ENCODE assay signal across 29 cellular contexts in the genomic region with DNA sequence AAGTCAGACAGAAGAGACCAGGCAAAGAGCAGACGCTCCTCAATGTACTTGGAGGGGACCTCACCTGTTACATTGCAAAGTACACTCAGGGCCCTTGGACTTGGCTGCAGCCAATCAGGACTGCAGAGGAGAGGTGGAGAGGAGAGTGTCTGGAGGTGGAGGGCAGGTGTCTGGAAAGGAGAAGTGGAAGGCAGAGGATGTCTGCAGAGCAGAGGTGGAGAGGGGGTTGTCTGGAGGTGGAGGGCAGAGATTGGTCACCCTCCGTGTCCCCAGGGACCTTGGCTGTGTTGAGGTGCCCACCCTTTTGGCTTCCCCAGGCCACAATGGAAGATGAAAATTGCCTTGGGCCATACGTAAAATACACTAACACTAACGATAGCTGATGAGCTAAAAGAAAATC.
"Had no signal": no experiment of that assay in that cellular context is flagged by ENCODE, and none has a peak within 500 bp of the region (broad histone marks: within the 10 kb centered on the region; RNA-seq: fewer than 3 reads in every experiment).

No MANE protein-coding gene starts in this region.

- H3K9me3 ChIP-seq: neutrophil, ovary, psoas muscle, right lobe of liver, sigmoid colon, stomach, thoracic aorta, thyroid gland, upper lobe of left lung, vagina had no signal

- H3K27me3 ChIP-seq: neural progenitor cell, neutrophil, ovary, right lobe of liver, sigmoid colon, thyroid gland, tibial nerve, upper lobe of left lung, vagina had no signal

- H3K4me1 ChIP-seq: neural progenitor cell, parathyroid adenoma, psoas muscle, right lobe of liver, sigmoid colon, stomach, thyroid gland, tibial nerve, upper lobe of left lung, vagina had no signal

- H3K36me3 Mint-ChIP-seq: natural killer cell; neural progenitor cell; stimulated activated effector memory CD8-positive, alpha-beta T cell treated with anti-CD3 and anti-CD28 coated beads, Interleukin-12 subunit alpha, Interleukin-12 subunit beta, amount 100 ng/mL, for 72 hours; stimulated activated naive B cell treated with anti-CD40 and anti-IgM and Interleukin-4, amounts not matched to agents 10 μg/mL and 1 μg/mL and 100 μg/mL, for 72 hours had no signal

- H3K9ac ChIP-seq: neural progenitor cell, parathyroid adenoma had no signal

- H3K9me3 Mint-ChIP-seq: nephron, neural progenitor cell had no signal

- H3K4me1 Mint-ChIP-seq: natural killer cell; stimulated activated effector memory CD8-positive, alpha-beta T cell treated with anti-CD3 and anti-CD28 coated beads, Interleukin-12 subunit alpha, Interleukin-12 subunit beta, amount 100 ng/mL, for 72 hours; stimulated activated naive B cell treated with anti-CD40 and anti-IgM and Interleukin-4, amounts not matched to agents 10 μg/mL and 1 μg/mL and 100 μg/mL, for 72 hours had no signal

- H3K27ac ChIP-seq: neural progenitor cell, neutrophil, ovary, parathyroid adenoma, psoas muscle, right lobe of liver, sigmoid colon, stomach, thoracic aorta, thyroid gland, tibial nerve, upper lobe of left lung, vagina had no signal

- H3K27me3 Mint-ChIP-seq: stimulated activated naive B cell treated with anti-CD40 and anti-IgM and Interleukin-4, amounts not matched to agents 10 μg/mL and 1 μg/mL and 100 μg/mL, for 72 hours; stimulated activated naive CD8-positive, alpha-beta T cell treated with anti-CD3 and anti-CD28 coated beads, Interleukin-15, Interleukin-2, amounts not matched to agents 100 ng/mL and 50 ng/mL, for 24 hours had no signal

- H3K4me2 ChIP-seq: neural progenitor cell had no signal

- H3K36me3 ChIP-seq: neural progenitor cell, neutrophil, ovary, right lobe of liver, sigmoid colon, stomach, thoracic aorta, thyroid gland, tibial nerve, upper lobe of left lung, vagina had no signal

- H3K4me3 ChIP-seq: neural progenitor cell, ovary, psoas muscle, right lobe of liver, sigmoid colon, stomach, thoracic aorta, thyroid gland, tibial nerve, upper lobe of left lung, vagina had no signal

- H3K27ac Mint-ChIP-seq: natural killer cell; nephron; progenitor cell of endocrine pancreas; stimulated activated effector memory CD8-positive, alpha-beta T cell treated with anti-CD3 and anti-CD28 coated beads, Interleukin-12 subunit alpha, Interleukin-12 subunit beta, amount 100 ng/mL, for 72 hours; stimulated activated naive B cell treated with anti-CD40 and anti-IgM and Interleukin-4, amounts not matched to agents 10 μg/mL and 1 μg/mL and 100 μg/mL, for 72 hours; stimulated activated naive CD8-positive, alpha-beta T cell treated with anti-CD3 and anti-CD28 coated beads, Interleukin-15, Interleukin-2, amounts not matched to agents 100 ng/mL and 50 ng/mL, for 24 hours had no signal

- H3K4me3 Mint-ChIP-seq: natural killer cell; nephron; neural progenitor cell; stimulated activated effector memory CD8-positive, alpha-beta T cell treated with anti-CD3 and anti-CD28 coated beads, Interleukin-12 subunit alpha, Interleukin-12 subunit beta, amount 100 ng/mL, for 72 hours; stimulated activated naive B cell treated with anti-CD40 and anti-IgM and Interleukin-4, amounts not matched to agents 10 μg/mL and 1 μg/mL and 100 μg/mL, for 72 hours; stimulated activated naive CD8-positive, alpha-beta T cell treated with anti-CD3 and anti-CD28 coated beads, Interleukin-15, Interleukin-2, amounts not matched to agents 100 ng/mL and 50 ng/mL, for 24 hours had no signal

- H2AFZ ChIP-seq: neural progenitor cell, parathyroid adenoma had no signal

- DNase-seq: natural killer cell; nucleus accumbens; ovary; posterior cingulate gyrus; psoas muscle; right cardiac atrium; right lobe of liver; sigmoid colon; small intestine; stimulated activated CD4-positive, alpha-beta T cell treated with anti-CD3 and anti-CD28 coated beads, Interleukin-15, amount 100 ng/mL, for 24 hours; stimulated activated CD4-positive, alpha-beta T cell treated with anti-CD3 and anti-CD28 coated beads, Interleukin-2, amount 100 ng/mL, for 24 hours; stimulated activated CD4-positive, alpha-beta T cell treated with anti-CD3 and anti-CD28 coated beads, Interleukin-2, amount 100 ng/mL, for 48 hours; stimulated activated CD4-positive, alpha-beta T cell treated with anti-CD3 and anti-CD28 coated beads, Interleukin-4, amount 100 ng/mL, for 24 hours; stimulated activated naive B cell treated with anti-CD40 and anti-IgM and Interleukin-4, amounts not matched to agents 10 μg/mL and 1 μg/mL and 100 μg/mL, for 72 hours; stimulated activated naive CD4-positive, alpha-beta T cell treated with Interleukin-2 at 50 U/mL for 16 hours; stomach; thyroid gland; trophoblast cell; upper lobe of left lung had no signal
